17 cellular contexts compared by ENCODE assay signal in the genomic region with DNA sequence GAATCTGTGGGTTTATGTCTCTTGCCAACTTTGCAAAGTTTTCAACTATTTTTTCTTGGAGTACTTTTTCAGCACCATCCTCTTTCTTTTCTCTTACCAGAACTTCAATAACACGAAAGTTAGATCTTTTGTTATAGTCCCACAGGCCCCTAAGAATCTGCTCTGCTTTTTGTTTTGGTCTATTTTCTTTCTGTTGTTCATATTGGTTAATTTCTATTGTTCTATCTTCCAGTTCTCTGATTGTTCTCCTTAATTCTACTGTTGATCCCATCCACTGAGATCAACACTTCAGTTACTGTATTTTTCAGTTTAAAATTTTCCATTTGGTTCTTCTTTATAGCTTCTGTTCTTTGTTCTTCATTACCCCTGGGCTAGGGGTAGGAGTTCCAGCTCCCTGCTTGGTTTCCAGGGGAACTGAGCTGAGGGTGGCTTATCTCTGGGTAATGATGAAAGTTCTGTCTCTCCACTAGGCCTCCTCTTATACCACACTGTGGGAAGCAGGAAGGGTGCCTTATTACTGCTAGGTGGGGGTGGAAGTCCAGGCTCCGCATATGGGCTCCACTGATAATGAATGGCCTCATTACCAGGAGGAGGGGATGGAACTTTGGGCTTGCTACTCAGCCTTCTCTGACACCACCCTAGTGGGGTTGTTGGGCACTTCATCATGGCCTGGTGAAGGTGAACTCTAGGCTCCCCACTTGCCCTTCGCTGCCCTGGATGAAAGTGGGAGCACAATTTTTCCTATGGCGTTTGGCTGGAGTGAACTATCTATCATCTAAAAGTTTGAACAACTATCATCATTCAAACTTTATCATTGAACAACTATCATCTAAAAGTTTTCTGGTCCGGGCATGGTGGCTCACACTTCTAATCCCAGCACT.
"Had no signal": no experiment of that assay in that cellular context is flagged by ENCODE, and none has a peak within 500 bp of the region (broad histone marks: within the 10 kb centered on the region; RNA-seq: fewer than 3 reads in every experiment).

No MANE protein-coding gene starts in this region.

- H3K27ac Mint-ChIP-seq: activated naive CD4-positive, alpha-beta T cell treated with anti-CD3 and anti-CD28 coated beads, Interleukin-2, amount 50 U/mL, for 24 hours; nephron progenitor cell; stimulated activated naive CD8-positive, alpha-beta T cell treated with anti-CD3 and anti-CD28 coated beads, Interleukin-15, Interleukin-2, amounts not matched to agents 100 ng/mL and 50 ng/mL, for 24 hours had no signal

- H3K27me3 Mint-ChIP-seq: stimulated activated naive CD8-positive, alpha-beta T cell treated with anti-CD3 and anti-CD28 coated beads, Interleukin-15, Interleukin-2, amounts not matched to agents 100 ng/mL and 50 ng/mL, for 24 hours had no signal

- H3K4me3 Mint-ChIP-seq: activated naive CD4-positive, alpha-beta T cell treated with anti-CD3 and anti-CD28 coated beads, Interleukin-2, amount 50 U/mL, for 24 hours; nephron progenitor cell; stimulated activated naive CD8-positive, alpha-beta T cell treated with anti-CD3 and anti-CD28 coated beads, Interleukin-15, Interleukin-2, amounts not matched to agents 100 ng/mL and 50 ng/mL, for 24 hours had no signal

- DNase-seq: activated CD8-positive, alpha-beta memory T cell treated with anti-CD3 and anti-CD28 coated beads for 24 hours; activated CD8-positive, alpha-beta memory T cell treated with anti-CD3 and anti-CD28 coated beads, Interleukin-2, amount 50 U/mL, for 48 hours; activated gamma-delta T cell; foreskin keratinocyte; glutamatergic neuron; hippocampal formation; nephron progenitor cell; nucleus accumbens; posterior cingulate gyrus; retina; stimulated activated CD4-positive, alpha-beta T cell treated with anti-CD3 and anti-CD28 coated beads, Interleukin-12 subunit alpha, Interleukin-12 subunit beta, amount 100 ng/mL, for 4 hours; stimulated activated CD4-positive, alpha-beta T cell treated with anti-CD3 and anti-CD28 coated beads, Interleukin-2, amount 100 ng/mL, for 24 hours; SW 1271; T-helper 2 cell; transverse colon had no signal
